In the genomic region with DNA sequence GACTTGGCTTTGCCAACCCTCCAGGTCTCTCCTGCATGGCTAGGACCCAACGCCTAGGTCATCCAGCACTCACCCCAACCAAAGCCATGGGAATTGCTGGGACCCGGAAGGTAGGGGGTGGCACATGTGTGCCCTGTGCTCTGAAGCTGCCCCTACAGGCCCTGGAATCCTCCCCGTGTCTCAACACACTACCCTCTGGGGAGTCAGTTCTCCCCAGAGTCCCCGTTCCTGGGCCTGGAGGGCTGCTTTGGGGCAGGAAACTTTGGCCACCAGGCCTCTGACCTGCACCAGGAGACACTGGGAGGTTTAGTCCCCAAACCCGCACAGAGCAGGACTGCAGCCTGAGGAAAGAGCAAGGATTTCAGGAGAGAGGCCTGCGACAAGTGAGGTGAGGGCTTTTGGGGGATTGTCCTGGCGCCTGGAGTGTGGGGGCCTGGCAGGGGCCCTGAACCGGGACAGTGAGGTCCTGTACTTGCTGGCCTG, we compare ENCODE assay signal across 9 cellular contexts. TPM values are rescaled to one million over a fixed set of nuclear protein-coding genes. Genes with fewer than 3 reads are reported as not detected.
A peak's percentile ranks its signal among the peaks of the same experiment; 100 is the strongest.
DNase-seq lines count a peak whose midpoint lies in the region; ATAC-seq, FAIRE-seq and TF ChIP-seq lines count a peak whose summit lies in the region.
"Had no signal": no experiment of that assay in that cellular context is flagged by ENCODE, and none has a peak within 500 bp of the region (broad histone marks: within the 10 kb centered on the region; RNA-seq: fewer than 3 reads in every experiment).

No MANE protein-coding gene starts in this region.

- SMC1A ChIA-PET in GM12878 (lab: Charles Lee; ENCODE audit: uncharacterized antibody, unreplicated experiment), result interaction anchor here (1.2 to 2.7 kb wide), 5 partner anchors 16 to 62 kb away, joined by 5 to 19 read pairs (median 9); no protein-coding TSS in a partner anchor

- POLR2A ChIA-PET in GM12878 (lab: Charles Lee), result interaction anchor here (0.6 to 2.2 kb wide), 7 partner anchors 11 to 468 kb away, joined by 3 to 30 read pairs (median 9); no protein-coding TSS in a partner anchor

- in situ Hi-C loops in GM12878 (cut with MboI) (no loop called here), GM13977 (cut with MboI; ENCODE audit: low pct_unique_long_range_greater_than_20kb, low sequenced_read_pairs, unreplicated experiment) (no loop called here)

- intact Hi-C loops in GM12878 (cut with micrococcal nuclease; ENCODE audit: unreplicated experiment), result loop anchor here (2.0 kb wide), 2 partner anchors 41 to 45 kb away; no protein-coding TSS in a partner anchor

- TF ChIP-seq EP300 in GM12878 (IDR thresholded peaks at IDR 0.05; ENCODE audit: borderline replicate concordance in 1 of 2, control insufficient read depth in 1 of 2, low read depth in 2 of 2, low read length in 2 of 2), result no peak

- no peaks in the 10 kb centered on the region; a peak in 1 of 4 replicates for H3K27me3 ChIP-seq in GM12878 (replicated peaks in 1 of 2; ENCODE audit: control insufficient read depth in 2 of 2, insufficient read depth in 2 of 2, low read length in 1 of 2)
- no peaks in the 10 kb centered on the region for H3K27me3 ChIP-seq in mononuclear cell (ENCODE audit: insufficient read depth, low read length)

- H3K9ac ChIP-seq in GM12878 (ENCODE audit: control insufficient read depth, insufficient read depth, low read length), result peak overlapping the region; percentile 99

- H3K4me1 ChIP-seq in GM12878 (ENCODE audit: control insufficient read depth, insufficient read depth, low read length), result peaks cover 11% of the 10 kb centered on the region
- peaks cover 68% of the 10 kb centered on the region for H3K4me1 ChIP-seq in mononuclear cell (ENCODE audit: insufficient read depth, low read length)

- peak; percentile 34; the same call in 1 of the 2 replicates for TF ChIP-seq POLR2A in GM12878 (IDR thresholded peaks at IDR 0.05; ENCODE audit: low read depth, low read length)

- ATAC-seq in HG02759 (IDR thresholded peaks at IDR 0.05; ENCODE audit: unreplicated experiment), result peak; percentile 5
- peak; percentile 10 for ATAC-seq in GM12878
- ATAC-seq in GM18907 (IDR thresholded peaks at IDR 0.05; ENCODE audit: unreplicated experiment), result no peak

- DNase-seq in GM12878 (ENCODE audit: low read depth, low spot score) (no peak), occipital lobe (lab: John Stamatoyannopoulos, UW) (no peak), GM13977 (ENCODE audit: low spot score) (no peak), midbrain (lab: John Stamatoyannopoulos, UW) (no peak)

- no peak for TF ChIP-seq RAD21 in GM12878 (IDR thresholded peaks at IDR 0.05; ENCODE audit: insufficient read depth, low read depth, low read length)

- no peak overlapping the region for H2AFZ ChIP-seq in GM12878 (ENCODE audit: control insufficient read depth, low read depth, low read length)

- H3K9me3 ChIP-seq in GM12878 (replicated peaks; ENCODE audit: control insufficient read depth, insufficient read depth, low read length) (no peaks in the 10 kb centered on the region), mononuclear cell (ENCODE audit: low read depth, low read length) (no peaks in the 10 kb centered on the region)

- no peaks in the 10 kb centered on the region for H4K20me1 ChIP-seq in GM12878 (ENCODE audit: control insufficient read depth, insufficient read depth)

- WGBS in GM12878 (ENCODE audit: insufficient coverage, insufficient replicate concordance, low lambda C conversion rate, missing lambda C conversion rate), result 5% methylated on average over 8 of the region's 8 CpGs

- TF ChIP-seq CTCF in 22Rv1 (IDR thresholded peaks at IDR 0.05) (no peak), GM12878 (IDR thresholded peaks at IDR 0.05 in 2 of 3, conservative IDR thresholded peaks at IDR 0.05 in 1 of 3; ENCODE audit: control insufficient read depth in 2 of 3, extremely low read depth in 1 of 3, insufficient read depth in 1 of 3, low read depth in 3 of 3, low read length in 3 of 3) (no peak), GM13977 (IDR thresholded peaks at IDR 0.05; ENCODE audit: extremely low read depth, insufficient read depth, missing control alignments) (no peak)

- RAD21 ChIA-PET in GM12878 (lab: Charles Lee; ENCODE audit: unreplicated experiment), result interaction anchor here (1.0 to 2.6 kb wide), 9 partner anchors 14 to 76 kb away, joined by 3 to 33 read pairs (median 8); a partner anchor contains a TSS

- peak overlapping the region; percentile 18; the same call in 1 of the 2 replicates for H3K27ac ChIP-seq in 22Rv1
- peak overlapping the region; percentile 98 for H3K27ac ChIP-seq in GM12878 (ENCODE audit: control insufficient read depth, insufficient read depth)

- FAIRE-seq in GM12878 (lab: Jason Lieb, UNC), result no peak

- CTCF ChIA-PET in GM12878 (lab: Yijun Ruan, JAX), result interaction anchor here (1.2 to 2.6 kb wide), 6 partner anchors 11 to 135 kb away, joined by 3 to 24 read pairs (median 6); no protein-coding TSS in a partner anchor

- H3K79me2 ChIP-seq in GM12878 (ENCODE audit: control insufficient read depth, insufficient read depth, low read length), result peaks cover 77% of the 10 kb centered on the region

- peak overlapping the region; percentile 88 for H3K4me2 ChIP-seq in GM12878 (ENCODE audit: control insufficient read depth, insufficient read depth)

- peak overlapping the region; percentile 75 for H3K4me3 ChIP-seq in GM12878
- H3K4me3 ChIP-seq in mononuclear cell (ENCODE audit: low read length), result peak overlapping the region; percentile 80

- BruUV-seq in GM12878 (replicated peaks; lab: Mats Ljungman, UMichigan), result TSS peak; percentile 87

- H3K36me3 ChIP-seq in GM12878 (ENCODE audit: control insufficient read depth in 2 of 2, insufficient read depth in 2 of 2, low read length in 1 of 2), result peaks cover 2 to 5% of the 10 kb centered on the region in 2 experiments; a peak in 3 of 4 replicates

RNA-seq across cellular contexts. Expression of a gene that starts 0.5 kb away (rescaled TPM):
- total RNA-seq in GM12878 (2013; cell fraction: nucleolus; rRNA removed), result 166 and 177 TPM in 2 replicates
- total RNA-seq in GM12878 (2014; rRNA removed), result 543 and 574 TPM in 2 replicates
- 485 and 549 TPM in 2 replicates for total RNA-seq in GM12878 (2014; rRNA removed; fragmentation: Illumina TruSeq; extraction: Trizol)
- 396 and 453 TPM in 2 replicates for total RNA-seq in GM12878 (2021)
- 839 TPM for polyA plus RNA-seq in GM12878 (2011; ENCODE audit: low read depth)
- polyA plus RNA-seq in GM12878 (2011; rRNA removed), result 240 and 671 TPM in 2 replicates
- 1,141 and 1,225 TPM in 2 replicates for polyA plus RNA-seq in GM12878 (2011; cell fraction: cytosol; rRNA removed)
- 403 and 488 TPM in 2 replicates for polyA plus RNA-seq in GM12878 (2011; cell fraction: nucleus; rRNA removed)
- polyA plus RNA-seq in GM12878 (2012), result 758 and 904 TPM in 2 replicates
- 491 and 1,007 TPM in 2 replicates for polyA plus RNA-seq in GM12878 (2014; fragmentation: Illumina TruSeq; extraction: Trizol)
- polyA plus RNA-seq in GM12878 (2014; fragmentation: Nextera tagmentation; extraction: Ambion mirVana), result 1,000 to 10,000 TPM; 1,771 to 2,788 TPM
- polyA plus RNA-seq in GM12878 (2014; rRNA removed), result 864 and 887 TPM in 2 replicates
- polyA plus RNA-seq in GM12878 (2016; fragmentation: Nextera tagmentation; extraction: Ambion mirVana), result 100 to 1,000 TPM; 456 to 479 TPM
- polyA minus RNA-seq in GM12878 (2011; rRNA and poly(A)+ RNA removed), result 804 and 1,098 TPM in 2 replicates
- 178 and 190 TPM in 2 replicates for polyA minus RNA-seq in GM12878 (2011; cell fraction: cytosol; rRNA and poly(A)+ RNA removed)
- 183 and 217 TPM in 2 replicates for polyA minus RNA-seq in GM12878 (2011; cell fraction: nucleus; rRNA and poly(A)+ RNA removed)
- 276 TPM for total RNA-seq in mononuclear cell
- 6.9 TPM for total RNA-seq in occipital lobe

RNA-seq across cellular contexts. Expression of a gene that starts 5.7 kb away (rescaled TPM):
- 32.0 and 32.3 TPM in 2 replicates for total RNA-seq in GM12878 (2013; cell fraction: nucleolus; rRNA removed)
- total RNA-seq in GM12878 (2014; rRNA removed) (267 and 271 TPM in 2 replicates), GM12878 (2014; rRNA removed; fragmentation: Illumina TruSeq; extraction: Trizol) (295 and 327 TPM in 2 replicates), GM12878 (2021) (676 and 768 TPM in 2 replicates), mononuclear cell (52.9 TPM), occipital lobe (1.6 TPM)
- polyA plus RNA-seq in GM12878 (2011; ENCODE audit: low read depth), result 582 TPM
- polyA plus RNA-seq in GM12878 (2011; rRNA removed) (116 and 205 TPM in 2 replicates), GM12878 (2014; fragmentation: Illumina TruSeq; extraction: Trizol) (422 and 741 TPM in 2 replicates), GM12878 (2014; fragmentation: Nextera tagmentation; extraction: Ambion mirVana) (1,000 to 10,000 TPM; 2,669 to 3,672 TPM), GM12878 (2014; rRNA removed) (611 and 755 TPM in 2 replicates), GM12878 (2016; fragmentation: Nextera tagmentation; extraction: Ambion mirVana) (100 to 1,000 TPM; 707 to 829 TPM)
- 159 and 247 TPM in 2 replicates for polyA plus RNA-seq in GM12878 (2011; cell fraction: cytosol; rRNA removed)
- 40.7 and 48.7 TPM in 2 replicates for polyA plus RNA-seq in GM12878 (2011; cell fraction: nucleus; rRNA removed)
- polyA plus RNA-seq in GM12878 (2012), result 605 and 961 TPM in 2 replicates
- 67.7 and 77.6 TPM in 2 replicates for polyA minus RNA-seq in GM12878 (2011; rRNA and poly(A)+ RNA removed)
- polyA minus RNA-seq in GM12878 (2011; cell fraction: cytosol; rRNA and poly(A)+ RNA removed), result 83.9 and 93.5 TPM in 2 replicates
- polyA minus RNA-seq in GM12878 (2011; cell fraction: nucleus; rRNA and poly(A)+ RNA removed), result 31.3 and 51.8 TPM in 2 replicates

RNA-seq across cellular contexts. Expression of a gene that starts 7.3 kb away (rescaled TPM):
- 0.61 TPM in 1 of 2 replicates, not detected in the other for total RNA-seq in GM12878 (2013; cell fraction: nucleolus; rRNA removed)
- total RNA-seq in GM12878 (2014; rRNA removed) (0.33 and 1.3 TPM in 2 replicates), GM12878 (2014; rRNA removed; fragmentation: Illumina TruSeq; extraction: Trizol) (0.54 and 0.88 TPM in 2 replicates), GM12878 (2021) (2.5 and 3.0 TPM in 2 replicates), mononuclear cell (14.1 TPM), occipital lobe (5.5 TPM)
- 2.3 TPM for polyA plus RNA-seq in GM12878 (2011; ENCODE audit: low read depth)
- polyA plus RNA-seq in GM12878 (2011; rRNA removed) (0.58 and 0.98 TPM in 2 replicates), GM12878 (2014; fragmentation: Illumina TruSeq; extraction: Trizol) (1.5 TPM in 1 of 2 replicates, not detected in the other), GM12878 (2014; fragmentation: Nextera tagmentation; extraction: Ambion mirVana) (1 to 10 TPM; 2.1 to 2.3 TPM), GM12878 (2014; rRNA removed) (0.77 and 1.8 TPM in 2 replicates), GM12878 (2016; fragmentation: Nextera tagmentation; extraction: Ambion mirVana) (1 to 10 TPM; 2.2 to 3.6 TPM)
- 0.54 and 1.2 TPM in 2 replicates for polyA plus RNA-seq in GM12878 (2011; cell fraction: cytosol; rRNA removed)
- 1.2 and 1.6 TPM in 2 replicates for polyA plus RNA-seq in GM12878 (2011; cell fraction: nucleus; rRNA removed)
- polyA plus RNA-seq in GM12878 (2012), result 2.1 and 2.4 TPM in 2 replicates
- not detected in 2 replicates for polyA minus RNA-seq in GM12878 (2011; rRNA and poly(A)+ RNA removed)
- polyA minus RNA-seq in GM12878 (2011; cell fraction: cytosol; rRNA and poly(A)+ RNA removed), result 3.7 and 7.7 TPM in 2 replicates
- polyA minus RNA-seq in GM12878 (2011; cell fraction: nucleus; rRNA and poly(A)+ RNA removed), result 0.97 and 1.3 TPM in 2 replicates

RNA-seq across cellular contexts. Expression of a gene that starts 14.0 kb away (rescaled TPM):
- total RNA-seq in GM12878 (2013; cell fraction: nucleolus; rRNA removed), result not detected in 2 replicates
- total RNA-seq in GM12878 (2014; rRNA removed) (not detected in 2 replicates), GM12878 (2014; rRNA removed; fragmentation: Illumina TruSeq; extraction: Trizol) (not detected in 2 replicates), GM12878 (2021) (not detected in 2 replicates), mononuclear cell (not detected), occipital lobe (not detected)
- not detected for polyA plus RNA-seq in GM12878 (2011; ENCODE audit: low read depth)
- polyA plus RNA-seq in GM12878 (2011; rRNA removed) (not detected in 2 replicates), GM12878 (2014; fragmentation: Illumina TruSeq; extraction: Trizol) (not detected in 2 replicates), GM12878 (2014; fragmentation: Nextera tagmentation; extraction: Ambion mirVana) (not detected), GM12878 (2014; rRNA removed) (not detected in 2 replicates), GM12878 (2016; fragmentation: Nextera tagmentation; extraction: Ambion mirVana) (not detected)
- polyA plus RNA-seq in GM12878 (2011; cell fraction: cytosol; rRNA removed), result not detected in 2 replicates
- polyA plus RNA-seq in GM12878 (2011; cell fraction: nucleus; rRNA removed), result not detected in 2 replicates
- polyA plus RNA-seq in GM12878 (2012), result not detected in 2 replicates
- not detected in 2 replicates for polyA minus RNA-seq in GM12878 (2011; rRNA and poly(A)+ RNA removed)
- not detected in 2 replicates for polyA minus RNA-seq in GM12878 (2011; cell fraction: cytosol; rRNA and poly(A)+ RNA removed)
- not detected in 2 replicates for polyA minus RNA-seq in GM12878 (2011; cell fraction: nucleus; rRNA and poly(A)+ RNA removed)
- total RNA-seq: NCI-H460 had no signal

RNA-seq across cellular contexts. Expression of a gene that starts 24.4 kb away (rescaled TPM):
- total RNA-seq in GM12878 (2013; cell fraction: nucleolus; rRNA removed), result 80.7 and 93.8 TPM in 2 replicates
- total RNA-seq in GM12878 (2014; rRNA removed), result 3.5 and 3.9 TPM in 2 replicates
- 1.3 and 1.9 TPM in 2 replicates for total RNA-seq in GM12878 (2014; rRNA removed; fragmentation: Illumina TruSeq; extraction: Trizol)
- total RNA-seq in GM12878 (2021), result 7.3 and 8.2 TPM in 2 replicates
- 13.0 TPM for polyA plus RNA-seq in GM12878 (2011; ENCODE audit: low read depth)
- 1.7 and 2.9 TPM in 2 replicates for polyA plus RNA-seq in GM12878 (2011; rRNA removed)
- polyA plus RNA-seq in GM12878 (2011; cell fraction: cytosol; rRNA removed), result 2.1 and 4.4 TPM in 2 replicates
- polyA plus RNA-seq in GM12878 (2011; cell fraction: nucleus; rRNA removed), result 82.4 and 97.9 TPM in 2 replicates
- 34.6 and 36.7 TPM in 2 replicates for polyA plus RNA-seq in GM12878 (2012)
- polyA plus RNA-seq in GM12878 (2014; fragmentation: Illumina TruSeq; extraction: Trizol), result 0.17 and 1.5 TPM in 2 replicates
- polyA plus RNA-seq in GM12878 (2014; fragmentation: Nextera tagmentation; extraction: Ambion mirVana), result under 1 TPM; 0.10 to 0.27 TPM
- polyA plus RNA-seq in GM12878 (2014; rRNA removed), result 7.9 and 8.3 TPM in 2 replicates
- 1 to 10 TPM; 1.0 to 1.7 TPM for polyA plus RNA-seq in GM12878 (2016; fragmentation: Nextera tagmentation; extraction: Ambion mirVana)
- 0.80 and 2.4 TPM in 2 replicates for polyA minus RNA-seq in GM12878 (2011; rRNA and poly(A)+ RNA removed)
- 0.80 and 1.1 TPM in 2 replicates for polyA minus RNA-seq in GM12878 (2011; cell fraction: cytosol; rRNA and poly(A)+ RNA removed)
- polyA minus RNA-seq in GM12878 (2011; cell fraction: nucleus; rRNA and poly(A)+ RNA removed), result 7.3 and 13.1 TPM in 2 replicates
- total RNA-seq in mononuclear cell, result 85.2 TPM
- total RNA-seq in occipital lobe, result 1.4 TPM

Comparison
In these comparisons a context has a peak if more than half of its experiments do, and no peak if none do; other contexts are left out.
1. RNA of a gene that starts 0.5 kb away (total RNA-seq): 166 to 574 TPM in GM12878 and 276 TPM in mononuclear cell (single experiment); 6.9 TPM in occipital lobe (single experiment); every median in the first group is over 10 times any median in the second.
2. RNA of a gene that starts 5.7 kb away (total RNA-seq): 32.0 to 768 TPM in GM12878 and 52.9 TPM in mononuclear cell (single experiment); 1.6 TPM in occipital lobe (single experiment); every median in the first group is over 10 times any median in the second.